In genomic region chr17:17151055-17151454, GRCh38 we compare ENCODE assay signal across 10 cellular contexts. TPM values are rescaled to one million over a fixed set of nuclear protein-coding genes. Genes with fewer than 3 reads are reported as not detected.
DNase-seq lines count a peak whose midpoint lies in the region; ATAC-seq, FAIRE-seq and TF ChIP-seq lines count a peak whose summit lies in the region.
"Had no signal": no experiment of that assay in that cellular context is flagged by ENCODE, and none has a peak within 500 bp of the region (broad histone marks: within the 10 kb centered on the region; RNA-seq: fewer than 3 reads in every experiment).

No MANE protein-coding gene starts in this region.

- ATAC-seq in stimulated activated naive B cell treated with anti-CD40 and anti-IgM and Interleukin-4, amounts not matched to agents 10 μg/mL and 1 μg/mL and 100 μg/mL, for 72 hours (replicated peaks) = no peak
- ATAC-seq in omental fat pad (ENCODE audit: low FRiP score) (no peak), left lobe of liver (no peak)
- ATAC-seq: stimulated activated memory B cell treated with anti-CD40 and anti-IgM and Interleukin-4, amounts not matched to agents 10 μg/mL and 1 μg/mL and 100 μg/mL, for 72 hours had no signal

- H3K4me3 ChIP-seq in Peyer's patch = no peak overlapping the region

- TF ChIP-seq CTCF in osteocyte (IDR thresholded peaks at IDR 0.05) = no peak
- no peak for TF ChIP-seq CTCF in omental fat pad (IDR thresholded peaks at IDR 0.05)
- no peak for TF ChIP-seq CTCF in Peyer's patch (IDR thresholded peaks at IDR 0.05)

- H3K4me1 Mint-ChIP-seq in osteocyte (ENCODE audit: unreplicated experiment) = peaks cover 27% of the 10 kb centered on the region
- peaks cover 8 to 11% of the 10 kb centered on the region in 2 donors for H3K4me1 Mint-ChIP-seq in stimulated activated naive B cell treated with anti-CD40 and anti-IgM and Interleukin-4, amounts not matched to agents 10 μg/mL and 1 μg/mL and 100 μg/mL, for 72 hours

- H3K4me3 Mint-ChIP-seq in osteocyte (ENCODE audit: unreplicated experiment) = no peak overlapping the region
- H3K4me3 Mint-ChIP-seq in stimulated activated naive B cell treated with anti-CD40 and anti-IgM and Interleukin-4, amounts not matched to agents 10 μg/mL and 1 μg/mL and 100 μg/mL, for 72 hours = no peak overlapping the region
- H3K4me3 Mint-ChIP-seq: stimulated activated memory B cell treated with anti-CD40 and anti-IgM and Interleukin-4, amounts not matched to agents 10 μg/mL and 1 μg/mL and 100 μg/mL, for 72 hours had no signal

- H3K4me1 ChIP-seq in Peyer's patch = no peaks in the 10 kb centered on the region

- H3K27me3 Mint-ChIP-seq in osteocyte (ENCODE audit: unreplicated experiment) = no peaks in the 10 kb centered on the region
- no peaks in the 10 kb centered on the region for H3K27me3 Mint-ChIP-seq in stimulated activated naive B cell treated with anti-CD40 and anti-IgM and Interleukin-4, amounts not matched to agents 10 μg/mL and 1 μg/mL and 100 μg/mL, for 72 hours
- H3K27me3 Mint-ChIP-seq: naive B cell; stimulated activated memory B cell treated with anti-CD40 and anti-IgM and Interleukin-4, amounts not matched to agents 10 μg/mL and 1 μg/mL and 100 μg/mL, for 72 hours had no signal

- H3K27ac Mint-ChIP-seq in osteocyte (ENCODE audit: unreplicated experiment) = peak overlapping the region; percentile 92
- H3K27ac Mint-ChIP-seq in stimulated activated naive B cell treated with anti-CD40 and anti-IgM and Interleukin-4, amounts not matched to agents 10 μg/mL and 1 μg/mL and 100 μg/mL, for 72 hours = no peak overlapping the region

- H3K36me3 Mint-ChIP-seq in osteocyte (ENCODE audit: unreplicated experiment) = peaks cover 58% of the 10 kb centered on the region
- H3K36me3 Mint-ChIP-seq in stimulated activated naive B cell treated with anti-CD40 and anti-IgM and Interleukin-4, amounts not matched to agents 10 μg/mL and 1 μg/mL and 100 μg/mL, for 72 hours = peaks cover 34 to 63% of the 10 kb centered on the region in 2 donors

- H3K36me3 ChIP-seq in Peyer's patch = peaks cover 0 to 87% (median 0%) of the 10 kb centered on the region in 3 donors

- no peaks in the 10 kb centered on the region for H3K9me3 Mint-ChIP-seq in osteocyte (ENCODE audit: unreplicated experiment)
- no peaks in the 10 kb centered on the region for H3K9me3 Mint-ChIP-seq in stimulated activated naive B cell treated with anti-CD40 and anti-IgM and Interleukin-4, amounts not matched to agents 10 μg/mL and 1 μg/mL and 100 μg/mL, for 72 hours
- H3K9me3 Mint-ChIP-seq: naive B cell; stimulated activated memory B cell treated with anti-CD40 and anti-IgM and Interleukin-4, amounts not matched to agents 10 μg/mL and 1 μg/mL and 100 μg/mL, for 72 hours had no signal

- H3K9me3 ChIP-seq in Peyer's patch = no peaks in the 10 kb centered on the region

- no peaks in the 10 kb centered on the region for H3K27me3 ChIP-seq in Peyer's patch

- FAIRE-seq in HTR-8/SVneo (lab: Jason Lieb, UNC) = no peak

- peak; percentile 33 for DNase-seq in CD1c-positive myeloid dendritic cell (ENCODE audit: extremely low spot score)
- peak; percentile 68 for DNase-seq in HTR-8/SVneo (ENCODE audit: insufficient read length, low spot score)
- DNase-seq in caudate nucleus (lab: John Stamatoyannopoulos, UW) = no peak
- no peak for DNase-seq in osteocyte (ENCODE audit: extremely low spot score, unreplicated experiment)
- no peak for DNase-seq in stimulated activated naive B cell treated with anti-CD40 and anti-IgM and Interleukin-4, amounts not matched to agents 10 μg/mL and 1 μg/mL and 100 μg/mL, for 72 hours
- DNase-seq in omental fat pad (ENCODE audit: low spot score) = no peak
- no peak for DNase-seq in Peyer's patch
- DNase-seq in left lobe of liver (ENCODE audit: low spot score) = no peak
- DNase-seq: naive B cell had no signal

- H3K27ac ChIP-seq in caudate nucleus (ENCODE audit: low read depth, low read length) (peak overlapping the region; percentile 74), Peyer's patch (no peak overlapping the region)

- TF ChIP-seq POLR2A in Peyer's patch (IDR thresholded peaks at IDR 0.05) = no peak

RNA-seq across cellular contexts. Expression of gene PLD6, which starts 55.1 kb away (rescaled TPM):
- 0.81 and 1.3 TPM in 2 replicates for total RNA-seq in osteocyte
- 10 to 100 TPM in 1 of 4 donors, 1 to 10 TPM in 3; 1.9 to 14.1 (median 6.5) TPM for total RNA-seq in omental fat pad
- total RNA-seq in Peyer's patch = 1 to 10 TPM in 2 of 4 donors, not detected in 2; 1.6 to 3.5 TPM
- total RNA-seq in left lobe of liver = 4.2 TPM

Comparison
In these comparisons a context has a peak if more than half of its experiments do, and no peak if none do; other contexts are left out.
1. DNase-seq: peak in CD1c-positive myeloid dendritic cell (single experiment) and HTR-8/SVneo (single experiment); none in caudate nucleus (0 of 61), osteocyte (single experiment), stimulated activated naive B cell treated with anti-CD40 and anti-IgM and Interleukin-4, amounts not matched to agents 10 μg/mL and 1 μg/mL and 100 μg/mL, for 72 hours (single experiment), omental fat pad (single experiment), Peyer's patch (0 of 3) and left lobe of liver (single experiment).